8 cellular contexts compared by ENCODE assay signal in the genomic region with DNA sequence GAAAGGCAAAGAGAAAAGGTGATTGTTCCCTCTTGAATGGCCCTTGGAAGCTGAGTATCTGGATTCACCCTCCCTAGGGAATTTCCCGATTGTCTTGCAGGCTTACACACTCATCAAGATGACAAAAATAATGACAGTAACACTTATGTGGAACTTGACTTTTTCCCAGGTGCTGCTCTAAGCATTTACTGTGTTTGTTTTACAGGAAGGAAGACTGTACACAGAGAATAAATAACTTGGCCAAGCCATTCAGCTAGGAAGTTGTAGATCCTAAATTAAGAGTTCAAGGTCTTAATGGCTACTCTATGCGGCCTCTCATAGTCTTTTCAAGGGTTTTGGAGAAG. TPM values are rescaled to one million over a fixed set of nuclear protein-coding genes. Genes with fewer than 3 reads are reported as not detected.
A peak's percentile ranks its signal among the peaks of the same experiment; 100 is the strongest.
DNase-seq lines count a peak whose midpoint lies in the region; ATAC-seq and TF ChIP-seq lines count a peak whose summit lies in the region.

No MANE protein-coding gene starts in this region.

- intact Hi-C loops in PC-3 (cut with micrococcal nuclease), result loop anchor here (1.0 to 5.0 kb wide), 2 partner anchors 17 to 47 kb away; no protein-coding TSS in a partner anchor
- intact Hi-C loops in OCI-LY7 (cut with micrococcal nuclease; ENCODE audit: unreplicated experiment), result no loop called here

- TF ChIP-seq CTCF in PC-3 (conservative IDR thresholded peaks at IDR 0.05; ENCODE audit: low read depth, low read length) (no peak), fibroblast of mammary gland (conservative IDR thresholded peaks at IDR 0.05; ENCODE audit: control insufficient read depth, insufficient read depth, low read depth, low read length) (no peak), retinal pigment epithelial cell (conservative IDR thresholded peaks at IDR 0.05; ENCODE audit: low read depth, low read length) (no peak), OCI-LY7 (conservative IDR thresholded peaks at IDR 0.05; ENCODE audit: low read length) (no peak)

- H3K27me3 ChIP-seq in GM23248 (replicated peaks; ENCODE audit: insufficient read depth), result no peaks in the 10 kb centered on the region
- H3K27me3 ChIP-seq in PC-3 (ENCODE audit: low read length), result no peaks in the 10 kb centered on the region

- peak overlapping the region; percentile 67 for H3K9ac ChIP-seq in GM23248
- H3K9ac ChIP-seq in PC-3 (ENCODE audit: low read length), result peak overlapping the region; percentile 75

- in situ Hi-C loops in GM23248 (cut with MboI), result no loop called here

- CTCF ChIA-PET in PC-3 (lab: Charles Lee), result no interaction called here
- CTCF ChIA-PET in OCI-LY7 (lab: Charles Lee; ENCODE audit: unreplicated experiment), result no interaction called here

- H2AFZ ChIP-seq in GM23248 (peak overlapping the region; percentile 81), PC-3 (ENCODE audit: low read length) (peak overlapping the region; percentile 94), OCI-LY7 (ENCODE audit: low read length) (no peak overlapping the region)

- H3K36me3 ChIP-seq in GM23248 (ENCODE audit: low read depth), result no peaks in the 10 kb centered on the region
- H3K36me3 ChIP-seq in PC-3 (ENCODE audit: low read depth, low read length), result no peaks in the 10 kb centered on the region
- no peaks in the 10 kb centered on the region for H3K36me3 ChIP-seq in OCI-LY7 (ENCODE audit: insufficient read depth, low read length)

- no peak overlapping the region for H3K27ac ChIP-seq in GM23248
- peak overlapping the region; percentile 25; the same call in 1 of the 2 replicates for H3K27ac ChIP-seq in PC-3 (ENCODE audit: low read length)
- no peak overlapping the region for H3K27ac ChIP-seq in OCI-LY7 (ENCODE audit: low read depth, low read length, poor library complexity, severe bottlenecking)

- H4K20me1 ChIP-seq in GM23248 (ENCODE audit: insufficient read depth), result no peaks in the 10 kb centered on the region
- no peaks in the 10 kb centered on the region for H4K20me1 ChIP-seq in PC-3 (ENCODE audit: low read length)
- no peaks in the 10 kb centered on the region for H4K20me1 ChIP-seq in OCI-LY7 (ENCODE audit: insufficient read depth, low read length)

- POLR2A ChIA-PET in PC-3 (lab: Charles Lee; ENCODE audit: unreplicated experiment) (no interaction called here), OCI-LY7 (lab: Charles Lee) (no interaction called here)

- H3K4me1 ChIP-seq in GM23248 (ENCODE audit: insufficient read depth) (peaks cover 59% of the 10 kb centered on the region), PC-3 (ENCODE audit: insufficient read depth, low read length) (peaks cover 42% of the 10 kb centered on the region), OCI-LY7 (ENCODE audit: insufficient read depth, low read length, poor library complexity, severe bottlenecking) (no peaks in the 10 kb centered on the region)

- BruUV-seq in PC-3 (replicated peaks; lab: Mats Ljungman, UMichigan), result TSS peak; percentile 36
- BruUV-seq in OCI-LY7 (replicated peaks; lab: Mats Ljungman, UMichigan), result no TSS peak

- peak; percentile 18 for ATAC-seq in PC-3
- ATAC-seq in GM18909 (IDR thresholded peaks at IDR 0.05; ENCODE audit: poor library complexity, unreplicated experiment), result no peak

- peak overlapping the region; percentile 80 for H3K4me3 ChIP-seq in GM23248
- H3K4me3 ChIP-seq in PC-3 (ENCODE audit: low read length), result peak overlapping the region; percentile 90
- H3K4me3 ChIP-seq in fibroblast of mammary gland (ENCODE audit: control insufficient read depth, low read depth, low read length), result peak overlapping the region; percentile 81
- H3K4me3 ChIP-seq in retinal pigment epithelial cell (ENCODE audit: low read length), result peak overlapping the region; percentile 72
- H3K4me3 ChIP-seq in OCI-LY7 (ENCODE audit: low read depth, low read length, poor library complexity, severe bottlenecking), result no peak overlapping the region

- H3K79me2 ChIP-seq in GM23248 (ENCODE audit: insufficient read depth), result no peaks in the 10 kb centered on the region
- H3K79me2 ChIP-seq in PC-3 (ENCODE audit: low read length), result 0 out of 2 replicates have a peak, but pooled peaks cover 3% of the 10 kb centered on the region
- H3K79me2 ChIP-seq in OCI-LY7 (ENCODE audit: insufficient read depth, low read depth, low read length), result no peaks in the 10 kb centered on the region

- H3K4me2 ChIP-seq in GM23248 (ENCODE audit: unreplicated experiment), result peak overlapping the region; percentile 89
- peak overlapping the region; percentile 87 for H3K4me2 ChIP-seq in PC-3 (ENCODE audit: low read length)
- H3K4me2 ChIP-seq in OCI-LY7 (ENCODE audit: low read length), result no peak overlapping the region

- WGBS in GM23248 (ENCODE audit: low coverage in 1 of 2, low lambda C conversion rate in 2 of 2, missing lambda C conversion rate in 2 of 2), 2 experiments, result 40 to 50% methylated on average over 2 of the region's 2 CpGs

- no peaks in the 10 kb centered on the region for H3K9me2 ChIP-seq in GM23248 (ENCODE audit: insufficient read depth)
- H3K9me2 ChIP-seq in PC-3 (replicated peaks; ENCODE audit: low read length), result no peaks in the 10 kb centered on the region
- H3K9me2 ChIP-seq in OCI-LY7 (ENCODE audit: insufficient read depth, low read length), result no peaks in the 10 kb centered on the region

- peaks cover 47% of the 10 kb centered on the region for H3F3A ChIP-seq in GM23248 (ENCODE audit: insufficient read depth)
- H3F3A ChIP-seq in PC-3 (ENCODE audit: low read length, unreplicated experiment), result no peaks in the 10 kb centered on the region

- DNase-seq in GM23248 (peak; percentile 48), PC-3 (no peak), fibroblast of mammary gland (ENCODE audit: low read depth) (peak; percentile 48), retinal pigment epithelial cell (ENCODE audit: low read depth) (no peak), NCI-H2171 treated with DMSO at 0.1 percent for 48 hours (lab: John Stamatoyannopoulos, UW) (no peak), OCI-LY7 (ENCODE audit: low spot score) (no peak), amniotic stem cell (lab: John Stamatoyannopoulos, UW) (no peak)

- no peaks in the 10 kb centered on the region for H3K9me3 ChIP-seq in GM23248 (ENCODE audit: low read depth)
- H3K9me3 ChIP-seq in PC-3 (ENCODE audit: low read length), result peaks cover 8% of the 10 kb centered on the region; the same call in 1 of the 2 replicates
- H3K9me3 ChIP-seq in OCI-LY7 (ENCODE audit: low read length), result no peaks in the 10 kb centered on the region

RNA-seq across cellular contexts. Expression of gene DPP4, which starts 0.5 kb away (rescaled TPM):
- 33.5 and 39.9 TPM in 2 replicates for total RNA-seq in GM23248 (2014; rRNA removed; shearing (Covaris generic))
- polyA plus RNA-seq in GM23248 (2016; fragmentation: Nextera tagmentation; extraction: Ambion mirVana), result 30.1 and 31.6 TPM in 2 replicates
- 14.8 and 23.3 TPM in 2 replicates for total RNA-seq in PC-3 (2014; rRNA removed)
- total RNA-seq in OCI-LY7 (2014; rRNA removed; shearing (Covaris generic)), result not detected in 2 replicates
- not detected in 2 replicates for total RNA-seq in OCI-LY7 (2022)

Comparison
In these comparisons a context has a peak if more than half of its experiments do, and no peak if none do; other contexts are left out.
1. DNase-seq: peak in GM23248 (single experiment) and fibroblast of mammary gland (single experiment); none in PC-3 (single experiment), retinal pigment epithelial cell (single experiment), NCI-H2171 treated with DMSO at 0.1 percent for 48 hours (single experiment), OCI-LY7 (single experiment) and amniotic stem cell (single experiment).
2. RNA of gene DPP4, which starts 0.5 kb away (total RNA-seq): 33.5 to 39.9 TPM in GM23248 and 14.8 to 23.3 TPM in PC-3; not detected in OCI-LY7; every median in the first group is over 10 times any median in the second.